Comparison of ENCODE assay signal across 1 cellular context in genomic region chr3:19250959-19251610, GRCh38.
TF ChIP-seq lines count a peak whose summit lies in the region.

No MANE protein-coding gene starts in this region.

TF ChIP-seq in HepG2, 621 proteins besides CTCF, POLR2A, EP300 and RAD21:
- TF ChIP-seq STAG1 (CRISPR knock-in tag; IDR thresholded peaks at IDR 0.05) (peak; percentile 32), RFXANK (CRISPR knock-in tag; IDR thresholded peaks at IDR 0.05) (no peak)
TF ChIP-seq in HepG2: peak in this region for 1.
